Comparison of ENCODE assay signal across 17 cellular contexts in genomic region chr5:134507495-134507894, GRCh38. TPM values are rescaled to one million over a fixed set of nuclear protein-coding genes. Genes with fewer than 3 reads are reported as not detected.
A peak's percentile ranks its signal among the peaks of the same experiment; 100 is the strongest.
DNase-seq lines count a peak whose midpoint lies in the region; ATAC-seq, FAIRE-seq and TF ChIP-seq lines count a peak whose summit lies in the region.
"Had no signal": no experiment of that assay in that cellular context is flagged by ENCODE, and none has a peak within 500 bp of the region (broad histone marks: within the 10 kb centered on the region; RNA-seq: fewer than 3 reads in every experiment).

No MANE protein-coding gene starts in this region.

- H3K27me3 ChIP-seq in hepatocyte (no peaks in the 10 kb centered on the region), small intestine (ENCODE audit: control insufficient read depth in 2 of 2, insufficient read depth in 2 of 2, low read length in 2 of 2) (no peaks in the 10 kb centered on the region)

- H3K27ac ChIP-seq in hepatocyte, result peak overlapping the region; percentile 91
- peak overlapping the region; percentile 79 to 86 for H3K27ac ChIP-seq in small intestine (ENCODE audit: low read depth in 1 of 2, low read length in 1 of 2)

- no peak overlapping the region for H3K4me3 ChIP-seq in hepatocyte
- H3K4me3 ChIP-seq in small intestine (ENCODE audit: low read depth in 1 of 2, low read length in 2 of 2), result peak overlapping the region; percentile 21 to 48

- H3K9me3 Mint-ChIP-seq in activated naive CD4-positive, alpha-beta T cell treated with anti-CD3 and anti-CD28 coated beads, Interleukin-2, amount 10 ng/mL, durations not matched to agents 7 days and 5 days, result no peaks in the 10 kb centered on the region
- H3K9me3 Mint-ChIP-seq: CD4-positive, CD25-positive, alpha-beta regulatory T cell; endodermal cell had no signal

- H3K79me2 ChIP-seq in hepatocyte, result peaks cover 20% of the 10 kb centered on the region

- H3K4me2 ChIP-seq in hepatocyte, result peak overlapping the region; percentile 72
- H3K4me2 ChIP-seq: SK-N-SH had no signal

- H2AFZ ChIP-seq in hepatocyte, result no peak overlapping the region

- H3K4me1 Mint-ChIP-seq in activated naive CD4-positive, alpha-beta T cell treated with anti-CD3 and anti-CD28 coated beads, Interleukin-2, amount 10 ng/mL, durations not matched to agents 7 days and 5 days, result peaks cover 28% of the 10 kb centered on the region

- FAIRE-seq in RCC 7860 (lab: Jason Lieb, UNC), result no peak
- FAIRE-seq in small intestine (lab: Jason Lieb, UNC), result no peak

- H3K27ac Mint-ChIP-seq in activated naive CD4-positive, alpha-beta T cell treated with anti-CD3 and anti-CD28 coated beads, Interleukin-2, amount 10 ng/mL, durations not matched to agents 7 days and 5 days, result no peak overlapping the region
- H3K27ac Mint-ChIP-seq: CD4-positive, CD25-positive, alpha-beta regulatory T cell had no signal

- H3K4me1 ChIP-seq in hepatocyte (ENCODE audit: insufficient read depth), result peaks cover 51% of the 10 kb centered on the region
- peaks cover 8 to 24% of the 10 kb centered on the region in 2 donors for H3K4me1 ChIP-seq in small intestine (ENCODE audit: control insufficient read depth in 2 of 2, insufficient read depth in 1 of 2, low read depth in 1 of 2, low read length in 1 of 2)

- no peaks in the 10 kb centered on the region for H3K9me2 ChIP-seq in hepatocyte (replicated peaks; ENCODE audit: insufficient read depth)
- H3K9me2 ChIP-seq: SK-N-SH had no signal

- H3K36me3 ChIP-seq in hepatocyte (replicated peaks; ENCODE audit: insufficient read depth, low read depth), result no peaks in the 10 kb centered on the region
- H3K36me3 ChIP-seq in small intestine (ENCODE audit: control insufficient read depth in 2 of 2, insufficient read depth in 2 of 2, low read length in 2 of 2), result no peaks in the 10 kb centered on the region

- H3K27me3 Mint-ChIP-seq in activated naive CD4-positive, alpha-beta T cell treated with anti-CD3 and anti-CD28 coated beads, Interleukin-2, amount 10 ng/mL, durations not matched to agents 7 days and 5 days, result no peaks in the 10 kb centered on the region
- H3K27me3 Mint-ChIP-seq: CD4-positive, CD25-positive, alpha-beta regulatory T cell had no signal

- no peak for TF ChIP-seq CTCF in hepatocyte (IDR thresholded peaks at IDR 0.05; ENCODE audit: poor library complexity)

- H3K4me3 Mint-ChIP-seq in activated naive CD4-positive, alpha-beta T cell treated with anti-CD3 and anti-CD28 coated beads, Interleukin-2, amount 10 ng/mL, durations not matched to agents 7 days and 5 days, result no peak overlapping the region
- H3K4me3 Mint-ChIP-seq: CD4-positive, CD25-positive, alpha-beta regulatory T cell had no signal

- no peaks in the 10 kb centered on the region for H3K36me3 Mint-ChIP-seq in activated naive CD4-positive, alpha-beta T cell treated with anti-CD3 and anti-CD28 coated beads, Interleukin-2, amount 10 ng/mL, durations not matched to agents 7 days and 5 days
- H3K36me3 Mint-ChIP-seq: CD4-positive, CD25-positive, alpha-beta regulatory T cell had no signal

- H3K9me3 ChIP-seq in hepatocyte (ENCODE audit: low read depth) (no peaks in the 10 kb centered on the region), small intestine (ENCODE audit: control insufficient read depth, low read depth) (no peaks in the 10 kb centered on the region)
- H3K9me3 ChIP-seq: SK-N-SH had no signal

- no peak for ATAC-seq in GM21447 (IDR thresholded peaks at IDR 0.05; ENCODE audit: unreplicated experiment)

- CTCF ChIA-PET in activated naive CD4-positive, alpha-beta T cell treated with anti-CD3 and anti-CD28 coated beads, Interleukin-2, amount 10 ng/mL, durations not matched to agents 7 days and 5 days (lab: Charles Lee), result no interaction called here

- WGBS in hepatocyte (ENCODE audit: low lambda C conversion rate, missing lambda C conversion rate), result 83% methylated on average over 7 of the region's 7 CpGs
- WGBS in small intestine, 3 donors, result 27 to 62% (median 37%) methylated on average over 7 of the region's 7 CpGs

- DNase-seq in activated naive CD4-positive, alpha-beta T cell treated with anti-CD3 and anti-CD28 coated beads, Interleukin-2, amount 10 ng/mL, durations not matched to agents 7 days and 5 days, result peak; percentile 18
- no peak for DNase-seq in activated naive CD4-positive, alpha-beta T cell treated with Interleukin-2 at 50 U/mL for 16 hours
- DNase-seq in RCC 7860 (ENCODE audit: low spot score) (peak; percentile 53), hepatocyte (ENCODE audit: low spot score) (no peak), small intestine (peak; percentile 71), NOMO-1 treated with DMSO at 0.1 percent for 48 hours (lab: John Stamatoyannopoulos, UW; ENCODE audit: unreplicated experiment) (no peak), hypothalamus (lab: John Stamatoyannopoulos, UW) (no peak)
- DNase-seq: activated CD4-positive, alpha-beta T cell treated with anti-CD3 and anti-CD28 coated beads for 48 hours; activated T-cell treated with anti-CD3 and anti-CD28 coated beads for 4 hours; caudate nucleus; CD4-positive, CD25-positive, alpha-beta regulatory T cell; NCI-H524 treated with DMSO at 0.1 percent for 48 hours; SK-N-SH; stimulated activated CD4-positive, alpha-beta T cell treated with anti-CD3 and anti-CD28 coated beads, Interleukin-2, amount 100 ng/mL, for 48 hours; substantia nigra had no signal

- no peaks in the 10 kb centered on the region for H4K20me1 ChIP-seq in hepatocyte (ENCODE audit: insufficient read depth, poor library complexity, severe bottlenecking)

RNA-seq across cellular contexts. Expression of gene JADE2, which starts 18.0 kb away (rescaled TPM):
- total RNA-seq in hepatocyte, result 35.4 and 36.1 TPM in 2 replicates
- polyA plus RNA-seq in hepatocyte (14.9 and 15.2 TPM in 2 replicates), small intestine (10 to 100 TPM in 1 of 3 donors, 1 to 10 TPM in 2; 8.1 to 24.2 (median 8.4) TPM)

Comparison
In these comparisons a context has a peak if more than half of its experiments do, and no peak if none do; other contexts are left out.
1. DNase-seq: peak in activated naive CD4-positive, alpha-beta T cell treated with anti-CD3 and anti-CD28 coated beads, Interleukin-2, amount 10 ng/mL, durations not matched to agents 7 days and 5 days (single experiment), RCC 7860 (single experiment) and small intestine (single experiment); none in activated naive CD4-positive, alpha-beta T cell treated with Interleukin-2 at 50 U/mL for 16 hours (single experiment), hepatocyte (single experiment), NOMO-1 treated with DMSO at 0.1 percent for 48 hours (single experiment) and hypothalamus (0 of 51).